Comparison of ENCODE assay signal across 8 cellular contexts in the genomic region with DNA sequence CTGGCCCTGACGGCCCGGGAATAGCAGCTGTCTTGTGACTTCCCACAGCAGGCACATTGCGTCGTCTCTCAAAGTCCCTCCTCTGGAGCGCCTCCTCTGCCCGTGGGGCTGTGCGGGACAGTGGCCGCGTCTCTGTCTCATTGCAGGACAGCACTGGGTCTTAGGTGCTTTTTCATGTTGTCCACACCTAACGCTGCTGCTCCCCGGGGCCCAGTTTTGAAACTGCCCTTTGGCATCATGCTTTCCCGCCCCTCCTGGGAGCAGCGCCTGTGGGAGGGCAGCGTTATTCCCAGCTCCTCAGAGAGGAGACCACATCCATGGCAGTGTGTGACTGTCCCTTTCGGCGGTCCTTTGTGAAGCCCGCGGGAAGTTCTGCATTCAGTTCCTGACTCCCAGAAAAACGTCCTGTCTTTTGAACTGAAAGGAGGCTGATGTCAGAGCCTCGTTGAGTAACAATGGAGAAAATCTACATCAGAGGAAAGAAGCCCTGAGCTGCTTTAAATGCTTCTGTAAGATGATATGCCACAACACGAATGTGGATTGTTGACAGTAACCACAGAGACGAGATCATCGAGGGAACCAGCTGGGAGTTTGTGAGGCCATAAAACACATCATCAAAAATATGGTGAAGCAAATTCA.
DNase-seq lines count a peak whose midpoint lies in the region; ATAC-seq, FAIRE-seq and TF ChIP-seq lines count a peak whose summit lies in the region.

No MANE protein-coding gene starts in this region.

- ATAC-seq in HepG2 (peak; percentile 85), GM21723 (IDR thresholded peaks at IDR 0.05; ENCODE audit: unreplicated experiment) (no peak), HG02642 (IDR thresholded peaks at IDR 0.05; ENCODE audit: poor library complexity, unreplicated experiment) (no peak)

- H3K9ac ChIP-seq in BLaER1 (no peak overlapping the region), HepG2 (ENCODE audit: insufficient read depth, low read depth, low read length) (0 out of 2 replicates have a peak overlapping the region, but pooled peaks have one; percentile 3)

- peak overlapping the region; percentile 49 for H3K4me2 ChIP-seq in BLaER1
- peak overlapping the region; percentile 13; the same call in 1 of the 2 replicates for H3K4me2 ChIP-seq in HepG2 (ENCODE audit: low read depth, low read length)

- peaks cover 97% of the 10 kb centered on the region for H3K36me3 ChIP-seq in BLaER1
- H3K36me3 ChIP-seq in HepG2 (replicated peaks in 1 of 2; ENCODE audit: control insufficient read depth in 1 of 2, insufficient read depth in 2 of 2, low read length in 2 of 2), result peaks cover 0 to 4% of the 10 kb centered on the region in 2 experiments; a peak in 1 of 5 replicates

- H2AFZ ChIP-seq in HepG2 (ENCODE audit: low read length), result no peak overlapping the region

- POLR2A ChIA-PET in HepG2 (lab: Yijun Ruan, JAX), result no interaction called here

- no peaks in the 10 kb centered on the region for H3K79me2 ChIP-seq in HepG2 (ENCODE audit: insufficient read depth, low read length)

- FAIRE-seq in HepG2 (lab: Jason Lieb, UNC), result no peak

- no peak for TF ChIP-seq RAD21 in HepG2 (CRISPR knock-in tag; IDR thresholded peaks at IDR 0.05)

- H3K4me1 ChIP-seq in BLaER1 (peaks cover 30% of the 10 kb centered on the region), HepG2 (ENCODE audit: insufficient read depth, low read length) (peaks cover 11% of the 10 kb centered on the region)

- peak; percentile 41 for DNase-seq in NCI-H146 (lab: John Stamatoyannopoulos, UW)
- peak; percentile 44 to 48 for DNase-seq in cardiac fibroblast (ENCODE audit: low read depth in 2 of 2)
- DNase-seq in HepG2 (ENCODE audit: low spot score), result peak; percentile 8
- DNase-seq in RKO (ENCODE audit: low spot score), result no peak
- DNase-seq in GM19240 (ENCODE audit: insufficient read length, low spot score), result no peak

- H3K9me3 ChIP-seq in BLaER1, result peaks cover 39% of the 10 kb centered on the region
- H3K9me3 ChIP-seq in HepG2 (ENCODE audit: low read length), result peaks cover 9% of the 10 kb centered on the region; the same call in 1 of the 2 replicates

- TF ChIP-seq CTCF in cardiac fibroblast (IDR thresholded peaks at IDR 0.05; ENCODE audit: low read depth, low read length), result no peak
- no peak for TF ChIP-seq CTCF in HepG2 (CRISPR knock-in tag; IDR thresholded peaks at IDR 0.05)

- no peak for TF ChIP-seq POLR2A in HepG2 (IDR thresholded peaks at IDR 0.05; ENCODE audit: insufficient read depth in 1 of 2, low read depth in 2 of 2, low read length in 2 of 2)

- intact Hi-C loops in HepG2 (cut with micrococcal nuclease; ENCODE audit: unreplicated experiment), result no loop called here

- CTCF ChIA-PET in HepG2 (lab: Yijun Ruan, JAX; ENCODE audit: low intra/inter-chr PET ratio, low total read pairs), result no interaction called here

- H3K4me3 ChIP-seq in BLaER1 (no peak overlapping the region), cardiac fibroblast (replicated peaks in 1 of 2; ENCODE audit: low read depth in 2 of 2, low read length in 2 of 2) (no peak overlapping the region), HepG2 (replicated peaks in 1 of 3; ENCODE audit: insufficient read depth in 1 of 3, low read depth in 2 of 3, low read length in 3 of 3) (no peak overlapping the region; a peak in 1 of 6 replicates)

- no TSS peak for BruUV-seq in HepG2 (replicated peaks; lab: Mats Ljungman, UMichigan)

- TF ChIP-seq EP300 in HepG2 (IDR thresholded peaks at IDR 0.05; ENCODE audit: low read depth in 2 of 2, low read length in 2 of 2) (no peak), HepG2 (CRISPR knock-in tag; IDR thresholded peaks at IDR 0.05; ENCODE audit: borderline replicate concordance) (no peak)

- H3K27ac ChIP-seq in BLaER1, result peak overlapping the region; percentile 37
- H3K27ac ChIP-seq in HepG2 (ENCODE audit: extremely low read length, insufficient read depth, low read length), result no peak overlapping the region

- H4K20me1 ChIP-seq in BLaER1 (peaks cover 31% of the 10 kb centered on the region; the same call in 1 of the 2 replicates), HepG2 (ENCODE audit: insufficient read depth, low read length) (no peaks in the 10 kb centered on the region)

- in situ Hi-C loops in HepG2 (cut with HindIII; ENCODE audit: extremely low pct_ligation_motif_present, low pct_unique_long_range_greater_than_20kb), result no loop called here

- H3K27me3 ChIP-seq in BLaER1 (no peaks in the 10 kb centered on the region), HepG2 (ENCODE audit: control insufficient read depth in 1 of 2, insufficient read depth in 2 of 2, low read length in 2 of 2) (no peaks in the 10 kb centered on the region)

- 61% methylated on average over 15 of the region's 23 CpGs for WGBS in HepG2 (ENCODE audit: low lambda C conversion rate)

TF ChIP-seq in HepG2, 621 proteins besides CTCF, POLR2A, EP300 and RAD21:
- TF ChIP-seq BHLHE40 (IDR thresholded peaks at IDR 0.05; ENCODE audit: low read length) (no peak), ZNF687 (CRISPR knock-in tag; IDR thresholded peaks at IDR 0.05) (peak; percentile 39; the same call in 1 of the 2 replicates), ZFP36L2 (CRISPR knock-in tag; IDR thresholded peaks at IDR 0.05) (no peak), FOXA3 (CRISPR knock-in tag; IDR thresholded peaks at IDR 0.05) (no peak), HNF4A (CRISPR knock-in tag; IDR thresholded peaks at IDR 0.05) (peak; percentile 33; the same call in 1 of the 2 replicates), HCFC1 (IDR thresholded peaks at IDR 0.05; ENCODE audit: low read depth, low read length) (no peak)
- TF ChIP-seq, protein P1, sequence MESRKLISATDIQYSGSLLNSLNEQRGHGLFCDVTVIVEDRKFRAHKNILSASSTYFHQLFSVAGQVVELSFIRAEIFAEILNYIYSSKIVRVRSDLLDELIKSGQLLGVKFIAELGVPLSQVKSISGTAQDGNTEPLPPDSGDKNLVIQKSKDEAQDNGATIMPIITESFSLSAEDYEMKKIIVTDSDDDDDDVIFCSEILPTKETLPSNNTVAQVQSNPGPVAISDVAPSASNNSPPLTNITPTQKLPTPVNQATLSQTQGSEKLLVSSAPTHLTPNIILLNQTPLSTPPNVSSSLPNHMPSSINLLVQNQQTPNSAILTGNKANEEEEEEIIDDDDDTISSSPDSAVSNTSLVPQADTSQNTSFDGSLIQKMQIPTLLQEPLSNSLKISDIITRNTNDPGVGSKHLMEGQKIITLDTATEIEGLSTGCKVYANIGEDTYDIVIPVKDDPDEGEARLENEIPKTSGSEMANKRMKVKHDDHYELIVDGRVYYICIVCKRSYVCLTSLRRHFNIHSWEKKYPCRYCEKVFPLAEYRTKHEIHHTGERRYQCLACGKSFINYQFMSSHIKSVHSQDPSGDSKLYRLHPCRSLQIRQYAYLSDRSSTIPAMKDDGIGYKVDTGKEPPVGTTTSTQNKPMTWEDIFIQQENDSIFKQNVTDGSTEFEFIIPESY (CRISPR knock-in tag; IDR thresholded peaks at IDR 0.05), result peak; percentile 58; the same call in 1 of the 2 replicates

Comparison
In these comparisons a context has a peak if more than half of its experiments do, and no peak if none do; other contexts are left out.
1. DNase-seq: peak in NCI-H146 (single experiment), cardiac fibroblast (2 of 2) and HepG2 (single experiment); none in RKO (single experiment) and GM19240 (single experiment).